Comparison of ENCODE assay signal across 19 cellular contexts in genomic region chr11:550021-550745, GRCh38. TPM values are rescaled to one million over a fixed set of nuclear protein-coding genes. Genes with fewer than 3 reads are reported as not detected.
DNase-seq lines count a peak whose midpoint lies in the region; ATAC-seq and TF ChIP-seq lines count a peak whose summit lies in the region.
"Had no signal": no experiment of that assay in that cellular context is flagged by ENCODE, and none has a peak within 500 bp of the region (broad histone marks: within the 10 kb centered on the region; RNA-seq: fewer than 3 reads in every experiment).

No MANE protein-coding gene starts in this region.

- no peaks in the 10 kb centered on the region for H3K9me3 ChIP-seq in right cardiac atrium (ENCODE audit: control insufficient read depth, low read length)
- H3K9me3 ChIP-seq in left ventricle myocardium inferior (replicated peaks) = no peaks in the 10 kb centered on the region
- H3K9me3 ChIP-seq in neuronal stem cell (replicated peaks in 1 of 2; ENCODE audit: control insufficient read depth in 2 of 2, insufficient read depth in 1 of 2, low read depth in 1 of 2, low read length in 2 of 2) = no peaks in the 10 kb centered on the region
- H3K9me3 ChIP-seq: BLaER1 treated with 17β-estradiol and CSF1 and Interleukin-3, amounts not matched to agents 10 nM and 100 nM had no signal

- peak overlapping the region; percentile 66 for H2BK5ac ChIP-seq in neuronal stem cell (ENCODE audit: low read length)

- H2BK15ac ChIP-seq in neuronal stem cell (ENCODE audit: low read length) = peak overlapping the region; percentile 58

- no peak overlapping the region for H3K4me3 Mint-ChIP-seq in glutamatergic neuron (ENCODE audit: unreplicated experiment)
- H3K4me3 Mint-ChIP-seq: B cell; CD8-positive, alpha-beta T cell had no signal

- no peak overlapping the region for H3K14ac ChIP-seq in neuronal stem cell (ENCODE audit: low read length)

- H2BK12ac ChIP-seq in neuronal stem cell (ENCODE audit: low read length) = no peak overlapping the region

- 94% methylated on average over 25 of the region's 25 CpGs for WGBS in right cardiac atrium
- WGBS in neuronal stem cell (ENCODE audit: extremely low coverage in 2 of 2, insufficient read length in 2 of 2, insufficient replicate concordance in 1 of 2), 2 donors = no CpG with 5 or more reads among the region's 25 CpGs

- H3K36me3 ChIP-seq in left ventricle myocardium inferior (no peaks in the 10 kb centered on the region), neuronal stem cell (replicated peaks in 1 of 2; ENCODE audit: control insufficient read depth in 2 of 2, insufficient read depth in 2 of 2, low read length in 2 of 2) (no peaks in the 10 kb centered on the region)
- H3K36me3 ChIP-seq: BLaER1 treated with 17β-estradiol and CSF1 and Interleukin-3, amounts not matched to agents 10 nM and 100 nM had no signal

- H3K23ac ChIP-seq in neuronal stem cell (ENCODE audit: low read depth, low read length, poor library complexity) = peak overlapping the region; percentile 43

- H3K4me3 ChIP-seq in right cardiac atrium (ENCODE audit: low read length) (no peak overlapping the region), left ventricle myocardium inferior (no peak overlapping the region), neuronal stem cell (ENCODE audit: low read length in 2 of 2) (peak overlapping the region in 1 of 2 donors; percentile 10)
- H3K4me3 ChIP-seq: BLaER1 treated with 17β-estradiol and CSF1 and Interleukin-3, amounts not matched to agents 10 nM and 100 nM; GM12878; GM23248 had no signal

- no peak overlapping the region for H3K4ac ChIP-seq in neuronal stem cell (ENCODE audit: low read length)

- no peaks in the 10 kb centered on the region for H3K36me3 Mint-ChIP-seq in glutamatergic neuron (ENCODE audit: unreplicated experiment)
- H3K36me3 Mint-ChIP-seq: CD8-positive, alpha-beta T cell had no signal

- H3K4me1 Mint-ChIP-seq in glutamatergic neuron (ENCODE audit: low read depth, unreplicated experiment) = peaks cover 7% of the 10 kb centered on the region

- peak overlapping the region; percentile 52 for H3K18ac ChIP-seq in neuronal stem cell (ENCODE audit: low read length)

- H4K8ac ChIP-seq in neuronal stem cell (ENCODE audit: low read depth, low read length) = no peak overlapping the region

- H3K27me3 ChIP-seq in right cardiac atrium (ENCODE audit: control insufficient read depth, insufficient read depth) = no peaks in the 10 kb centered on the region
- peaks cover 66% of the 10 kb centered on the region for H3K27me3 ChIP-seq in left ventricle myocardium inferior (ENCODE audit: low read depth)
- H3K27me3 ChIP-seq in neuronal stem cell (ENCODE audit: control insufficient read depth in 3 of 3, insufficient read depth in 3 of 3, low read depth in 1 of 3, low read length in 3 of 3) = peaks cover 0 to 6% (median 4%) of the 10 kb centered on the region in 3 experiments

- H3K27ac Mint-ChIP-seq in glutamatergic neuron (ENCODE audit: unreplicated experiment) = peak overlapping the region; percentile 38
- H3K27ac Mint-ChIP-seq: B cell; CD8-positive, alpha-beta T cell had no signal

- H2AK5ac ChIP-seq in neuronal stem cell (ENCODE audit: low read depth, low read length) = peak overlapping the region; percentile 89

- H3K9me3 Mint-ChIP-seq in glutamatergic neuron (ENCODE audit: unreplicated experiment) = peaks cover 4% of the 10 kb centered on the region
- H3K9me3 Mint-ChIP-seq: CD8-positive, alpha-beta T cell had no signal

- no peak overlapping the region for H2BK120ac ChIP-seq in neuronal stem cell (ENCODE audit: low read depth, low read length)

- intact Hi-C loops in right cardiac atrium (cut with DNase I) = loop anchor here in 3 of 4 donors (5.0 to 10.0 kb wide), 2 partner anchors 175 to 177 kb away; no protein-coding TSS in a partner anchor
- intact Hi-C loops in left ventricle myocardium inferior (cut with micrococcal nuclease) = no loop called here

- H3K27me3 Mint-ChIP-seq in glutamatergic neuron (ENCODE audit: unreplicated experiment) = peaks cover 8% of the 10 kb centered on the region
- H3K27me3 Mint-ChIP-seq: B cell had no signal

- no peak overlapping the region for H3K4me2 ChIP-seq in neuronal stem cell (ENCODE audit: insufficient read depth, low read length, poor library complexity, severe bottlenecking)
- H3K4me2 ChIP-seq: BLaER1 treated with 17β-estradiol and CSF1 and Interleukin-3, amounts not matched to agents 10 nM and 100 nM had no signal

- H3K79me1 ChIP-seq in neuronal stem cell (ENCODE audit: low read depth, low read length) = no peaks in the 10 kb centered on the region

- peak in 2 of 3 donors; percentile 13 to 57 for DNase-seq in right cardiac atrium
- DNase-seq in left ventricle myocardium inferior = no peak
- no peak for DNase-seq in glutamatergic neuron
- DNase-seq in neuronal stem cell (ENCODE audit: low spot score) = no peak
- no peak for DNase-seq in foreskin melanocyte
- DNase-seq: Calu3, DMS 273 treated with DMSO at 0.1 percent for 48 hours, DMS53, DND-41, EL, GM23248, HCEC 1CT, KBM-7 had no signal

- H3K27ac ChIP-seq in right cardiac atrium (ENCODE audit: low read length) = no peak overlapping the region
- no peak overlapping the region for H3K27ac ChIP-seq in left ventricle myocardium inferior (replicated peaks)
- no peak overlapping the region for H3K27ac ChIP-seq in neuronal stem cell (replicated peaks; ENCODE audit: low read length)
- H3K27ac ChIP-seq: BLaER1 treated with 17β-estradiol and CSF1 and Interleukin-3, amounts not matched to agents 10 nM and 100 nM; GM23248 had no signal

- H2AFZ ChIP-seq in neuronal stem cell (ENCODE audit: low read length) = no peak overlapping the region
- H2AFZ ChIP-seq: GM23248 had no signal

- TF ChIP-seq CTCF in left ventricle myocardium inferior (IDR thresholded peaks at IDR 0.05; ENCODE audit: borderline replicate concordance) (no peak), glutamatergic neuron (IDR thresholded peaks at IDR 0.05; ENCODE audit: partially characterized antibody, unreplicated experiment) (no peak)

- H3K9ac ChIP-seq in neuronal stem cell (ENCODE audit: low read depth, low read length, poor library complexity) = peak overlapping the region; percentile 9
- H3K9ac ChIP-seq: BLaER1 treated with 17β-estradiol and CSF1 and Interleukin-3, amounts not matched to agents 10 nM and 100 nM; GM23248 had no signal

- H4K91ac ChIP-seq in neuronal stem cell (ENCODE audit: low read depth, low read length, poor library complexity) = no peak overlapping the region

- H3K4me1 ChIP-seq in right cardiac atrium (ENCODE audit: control insufficient read depth, insufficient read depth, low read length) (no peaks in the 10 kb centered on the region), left ventricle myocardium inferior (peaks cover 8% of the 10 kb centered on the region), neuronal stem cell (ENCODE audit: control insufficient read depth in 2 of 2, insufficient read depth in 1 of 2, low read depth in 1 of 2, low read length in 2 of 2) (peaks cover 0 to 6% of the 10 kb centered on the region in 2 donors)

- no peak for ATAC-seq in right cardiac atrium
- no peak for ATAC-seq in GM18907 (IDR thresholded peaks at IDR 0.05; ENCODE audit: unreplicated experiment)
- ATAC-seq: CD8-positive, alpha-beta T cell; GM12878 had no signal

RNA-seq across cellular contexts. Expression of gene LMNTD2, which starts 10.4 kb away (rescaled TPM):
- total RNA-seq in right cardiac atrium = 1 to 10 TPM in 2 of 4 donors, under 1 TPM in 2; 0.65 to 1.4 (median 0.83) TPM
- polyA plus RNA-seq in right cardiac atrium = 0.50 TPM
- total RNA-seq in left ventricle myocardium inferior = 0.52 TPM
- 2.3 TPM for total RNA-seq in glutamatergic neuron (ENCODE audit: unreplicated experiment)
- 0.75 TPM for polyA plus RNA-seq in neuronal stem cell (2013, experiment 1 of 2)
- 0.87 TPM for polyA plus RNA-seq in neuronal stem cell (2013, experiment 2 of 2)

RNA-seq across cellular contexts. Expression of gene RASSF7, which starts 10.6 kb away (rescaled TPM):
- 1 to 10 TPM; 2.5 to 6.3 (median 3.5) TPM for total RNA-seq in right cardiac atrium
- polyA plus RNA-seq in right cardiac atrium = 5.3 TPM
- total RNA-seq in left ventricle myocardium inferior = 4.5 TPM
- 9.4 TPM for total RNA-seq in glutamatergic neuron (ENCODE audit: unreplicated experiment)
- 8.9 TPM for polyA plus RNA-seq in neuronal stem cell (2013, experiment 1 of 2)
- 9.1 TPM for polyA plus RNA-seq in neuronal stem cell (2013, experiment 2 of 2)

RNA-seq across cellular contexts. Expression of gene LRRC56, which starts 12.9 kb away (rescaled TPM):
- total RNA-seq in right cardiac atrium = under 1 TPM; 0.36 to 0.59 (median 0.43) TPM
- polyA plus RNA-seq in right cardiac atrium = 0.48 TPM
- total RNA-seq in left ventricle myocardium inferior = 0.25 TPM
- total RNA-seq in glutamatergic neuron (ENCODE audit: unreplicated experiment) = 2.6 TPM
- 1.1 TPM for polyA plus RNA-seq in neuronal stem cell (2013, experiment 1 of 2)
- polyA plus RNA-seq in neuronal stem cell (2013, experiment 2 of 2) = 1.2 TPM
- total RNA-seq: A172 had no signal

RNA-seq across cellular contexts. Expression of gene HRAS, which starts 14.8 kb away (rescaled TPM):
- total RNA-seq in right cardiac atrium (10 to 100 TPM; 45.7 to 60.4 (median 49.3) TPM), left ventricle myocardium inferior (55.9 TPM), glutamatergic neuron (ENCODE audit: unreplicated experiment) (140 TPM)
- 64.4 TPM for polyA plus RNA-seq in right cardiac atrium
- 26.4 TPM for polyA plus RNA-seq in neuronal stem cell (2013, experiment 1 of 2)
- polyA plus RNA-seq in neuronal stem cell (2013, experiment 2 of 2) = 25.5 TPM

RNA-seq across cellular contexts. Expression of gene PHRF1, which starts 26.1 kb away (rescaled TPM):
- total RNA-seq in right cardiac atrium (10 to 100 TPM; 18.2 to 20.8 (median 20.1) TPM), left ventricle myocardium inferior (17.7 TPM), glutamatergic neuron (ENCODE audit: unreplicated experiment) (41.6 TPM)
- 17.0 TPM for polyA plus RNA-seq in right cardiac atrium
- polyA plus RNA-seq in neuronal stem cell (2013, experiment 1 of 2) = 13.1 TPM
- 12.9 TPM for polyA plus RNA-seq in neuronal stem cell (2013, experiment 2 of 2)

Comparison
In these comparisons a context has a peak if more than half of its experiments do, and no peak if none do; other contexts are left out.
1. DNase-seq: peak in right cardiac atrium (2 of 3); none in left ventricle myocardium inferior (single experiment), glutamatergic neuron (single experiment), neuronal stem cell (single experiment) and foreskin melanocyte (single experiment).